ENCODE assay signal across 1 cellular context in the genomic region with DNA sequence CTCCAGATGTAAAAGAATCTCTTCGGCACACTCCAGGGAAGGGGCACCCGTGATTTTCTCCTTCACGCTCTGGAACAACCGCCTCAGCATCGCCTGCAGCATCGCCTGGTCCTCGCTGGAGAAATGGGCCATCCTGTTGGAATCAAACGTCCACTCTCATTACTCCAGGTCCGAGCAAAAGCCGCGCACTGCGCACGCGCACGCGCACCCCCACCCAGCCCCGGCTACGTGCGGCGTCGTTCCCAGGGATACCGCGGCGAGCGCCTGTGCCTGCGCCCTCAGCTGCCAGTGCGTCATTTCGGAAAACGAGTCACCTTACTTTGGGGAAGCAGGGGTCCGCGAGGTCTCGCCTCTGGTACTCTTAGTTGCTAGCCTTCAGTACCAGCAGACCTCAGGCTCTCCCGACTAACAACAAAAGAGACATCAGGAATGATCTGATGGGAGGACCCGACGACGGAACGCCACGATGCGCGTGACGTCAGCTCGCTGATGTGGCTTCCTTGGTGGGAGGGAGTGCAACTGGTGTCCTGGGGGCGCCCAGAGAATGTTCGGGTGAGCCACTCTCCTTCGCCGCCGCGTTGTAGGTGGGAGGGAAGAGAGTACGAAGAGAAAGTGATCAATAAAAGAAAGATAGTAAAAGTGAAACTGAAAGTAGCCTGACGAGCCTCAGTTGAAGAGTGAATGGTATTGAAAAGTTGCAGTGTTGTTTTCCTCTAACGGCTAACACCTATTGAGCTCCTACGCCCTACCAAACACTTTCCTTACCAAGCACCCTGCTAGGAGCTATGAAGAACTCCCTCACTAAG.
A peak's percentile ranks its signal among the peaks of the same experiment; 100 is the strongest.
TF ChIP-seq lines count a peak whose summit lies in the region.

A gene with protein sequence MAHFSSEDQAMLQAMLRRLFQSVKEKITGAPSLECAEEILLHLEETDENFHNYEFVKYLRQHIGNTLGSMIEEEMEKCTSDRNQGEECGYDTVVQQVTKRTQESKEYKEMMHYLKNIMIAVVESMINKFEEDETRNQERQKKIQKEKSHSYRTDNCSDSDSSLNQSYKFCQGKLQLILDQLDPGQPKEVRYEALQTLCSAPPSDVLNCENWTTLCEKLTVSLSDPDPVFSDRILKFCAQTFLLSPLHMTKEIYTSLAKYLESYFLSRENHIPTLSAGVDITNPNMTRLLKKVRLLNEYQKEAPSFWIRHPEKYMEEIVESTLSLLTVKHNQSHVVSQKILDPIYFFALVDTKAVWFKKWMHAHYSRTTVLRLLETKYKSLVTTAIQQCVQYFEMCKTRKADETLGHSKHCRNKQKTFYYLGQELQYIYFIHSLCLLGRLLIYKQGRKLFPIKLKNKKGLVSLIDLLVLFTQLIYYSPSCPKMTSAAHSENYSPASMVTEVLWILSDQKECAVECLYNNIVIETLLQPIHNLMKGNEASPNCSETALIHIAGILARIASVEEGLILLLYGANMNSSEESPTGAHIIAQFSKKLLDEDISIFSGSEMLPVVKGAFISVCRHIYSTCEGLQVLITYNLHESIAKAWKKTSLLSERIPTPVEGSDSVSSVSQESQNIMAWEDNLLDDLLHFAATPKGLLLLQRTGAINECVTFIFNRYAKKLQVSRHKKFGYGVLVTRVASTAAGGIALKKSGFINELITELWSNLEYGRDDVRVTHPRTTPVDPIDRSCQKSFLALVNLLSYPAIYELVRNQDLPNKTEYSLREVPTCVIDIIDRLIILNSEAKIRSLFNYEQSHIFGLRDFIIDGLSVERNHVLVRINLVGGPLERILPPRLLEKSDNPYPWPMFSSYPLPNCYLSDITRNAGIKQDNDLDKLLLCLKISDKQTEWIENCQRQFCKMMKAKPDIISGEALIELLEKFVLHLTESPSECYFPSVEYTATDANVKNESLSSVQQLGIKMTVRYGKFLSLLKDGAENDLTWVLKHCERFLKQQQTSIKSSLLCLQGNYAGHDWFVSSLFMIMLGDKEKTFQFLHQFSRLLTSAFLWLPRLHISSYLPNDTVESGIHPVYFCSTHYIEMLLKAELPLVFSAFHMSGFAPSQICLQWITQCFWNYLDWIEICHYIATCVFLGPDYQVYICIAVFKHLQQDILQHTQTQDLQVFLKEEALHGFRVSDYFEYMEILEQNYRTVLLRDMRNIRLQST (minus strand): TSS at position 182 of the 806 bp plus-strand sequence. CDS start 50 bp downstream, at position 132.

TF ChIP-seq in liver, 16 proteins besides CTCF, POLR2A, EP300 and RAD21 (continued from another document):
- TF ChIP-seq, protein P1, sequence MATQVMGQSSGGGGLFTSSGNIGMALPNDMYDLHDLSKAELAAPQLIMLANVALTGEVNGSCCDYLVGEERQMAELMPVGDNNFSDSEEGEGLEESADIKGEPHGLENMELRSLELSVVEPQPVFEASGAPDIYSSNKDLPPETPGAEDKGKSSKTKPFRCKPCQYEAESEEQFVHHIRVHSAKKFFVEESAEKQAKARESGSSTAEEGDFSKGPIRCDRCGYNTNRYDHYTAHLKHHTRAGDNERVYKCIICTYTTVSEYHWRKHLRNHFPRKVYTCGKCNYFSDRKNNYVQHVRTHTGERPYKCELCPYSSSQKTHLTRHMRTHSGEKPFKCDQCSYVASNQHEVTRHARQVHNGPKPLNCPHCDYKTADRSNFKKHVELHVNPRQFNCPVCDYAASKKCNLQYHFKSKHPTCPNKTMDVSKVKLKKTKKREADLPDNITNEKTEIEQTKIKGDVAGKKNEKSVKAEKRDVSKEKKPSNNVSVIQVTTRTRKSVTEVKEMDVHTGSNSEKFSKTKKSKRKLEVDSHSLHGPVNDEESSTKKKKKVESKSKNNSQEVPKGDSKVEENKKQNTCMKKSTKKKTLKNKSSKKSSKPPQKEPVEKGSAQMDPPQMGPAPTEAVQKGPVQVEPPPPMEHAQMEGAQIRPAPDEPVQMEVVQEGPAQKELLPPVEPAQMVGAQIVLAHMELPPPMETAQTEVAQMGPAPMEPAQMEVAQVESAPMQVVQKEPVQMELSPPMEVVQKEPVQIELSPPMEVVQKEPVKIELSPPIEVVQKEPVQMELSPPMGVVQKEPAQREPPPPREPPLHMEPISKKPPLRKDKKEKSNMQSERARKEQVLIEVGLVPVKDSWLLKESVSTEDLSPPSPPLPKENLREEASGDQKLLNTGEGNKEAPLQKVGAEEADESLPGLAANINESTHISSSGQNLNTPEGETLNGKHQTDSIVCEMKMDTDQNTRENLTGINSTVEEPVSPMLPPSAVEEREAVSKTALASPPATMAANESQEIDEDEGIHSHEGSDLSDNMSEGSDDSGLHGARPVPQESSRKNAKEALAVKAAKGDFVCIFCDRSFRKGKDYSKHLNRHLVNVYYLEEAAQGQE (IDR thresholded peaks at IDR 0.05) = no peak
- TF ChIP-seq SP1 (IDR thresholded peaks at IDR 0.05) = peak; percentile 25
- TF ChIP-seq FOXA2 (IDR thresholded peaks at IDR 0.05) = no peak
- TF ChIP-seq HNF4G (IDR thresholded peaks at IDR 0.05) = no peak
- no peak for TF ChIP-seq HNF4A (conservative IDR thresholded peaks at IDR 0.05)
- no peak for TF ChIP-seq RXRA (IDR thresholded peaks at IDR 0.05)
